In the genomic region with DNA sequence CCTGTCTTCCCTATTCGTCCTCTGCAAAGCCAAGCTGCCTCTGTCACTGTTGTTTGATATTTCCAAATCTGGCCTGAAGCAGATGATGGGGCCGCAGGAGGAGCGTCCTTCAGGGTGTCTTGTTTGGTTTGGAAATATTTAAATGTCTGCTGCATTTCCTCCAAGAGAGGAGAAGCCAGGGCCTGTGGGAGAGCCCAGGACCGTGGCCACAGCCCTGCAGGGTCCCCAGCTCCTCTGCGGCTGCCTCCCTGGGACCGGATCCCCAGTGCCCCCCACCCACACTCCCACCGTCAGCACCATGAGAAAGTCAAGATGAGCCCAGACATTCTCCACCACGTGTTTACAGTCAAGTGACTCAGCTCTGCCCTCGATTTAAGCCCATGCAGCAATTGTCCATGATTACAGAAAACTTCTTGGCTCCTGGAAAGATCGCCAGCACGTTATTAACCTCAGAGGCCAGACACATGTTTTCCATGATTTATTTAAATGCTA, we compare ENCODE assay signal across 1 cellular context.
TF ChIP-seq lines count a peak whose summit lies in the region.

No MANE protein-coding gene starts in this region.

TF ChIP-seq in H1, 55 proteins besides CTCF, POLR2A, EP300 and RAD21 (continued from another document):
- no peak for TF ChIP-seq CEBPB (IDR thresholded peaks at IDR 0.05; ENCODE audit: low read depth, low read length)
- TF ChIP-seq BRCA1 (IDR thresholded peaks at IDR 0.05; ENCODE audit: low read depth, low read length) = no peak
- TF ChIP-seq SRF (IDR thresholded peaks at IDR 0.05; ENCODE audit: low read depth, low read length) = no peak
- TF ChIP-seq HDAC2 (IDR thresholded peaks at IDR 0.05; ENCODE audit: borderline replicate concordance in 1 of 2, low read depth in 2 of 2, low read length in 2 of 2) = no peak
- no peak for TF ChIP-seq TAF1 (IDR thresholded peaks at IDR 0.05; ENCODE audit: low read depth, low read length)
TF ChIP-seq in H1: peak in this region for 0.
